In the genomic region with DNA sequence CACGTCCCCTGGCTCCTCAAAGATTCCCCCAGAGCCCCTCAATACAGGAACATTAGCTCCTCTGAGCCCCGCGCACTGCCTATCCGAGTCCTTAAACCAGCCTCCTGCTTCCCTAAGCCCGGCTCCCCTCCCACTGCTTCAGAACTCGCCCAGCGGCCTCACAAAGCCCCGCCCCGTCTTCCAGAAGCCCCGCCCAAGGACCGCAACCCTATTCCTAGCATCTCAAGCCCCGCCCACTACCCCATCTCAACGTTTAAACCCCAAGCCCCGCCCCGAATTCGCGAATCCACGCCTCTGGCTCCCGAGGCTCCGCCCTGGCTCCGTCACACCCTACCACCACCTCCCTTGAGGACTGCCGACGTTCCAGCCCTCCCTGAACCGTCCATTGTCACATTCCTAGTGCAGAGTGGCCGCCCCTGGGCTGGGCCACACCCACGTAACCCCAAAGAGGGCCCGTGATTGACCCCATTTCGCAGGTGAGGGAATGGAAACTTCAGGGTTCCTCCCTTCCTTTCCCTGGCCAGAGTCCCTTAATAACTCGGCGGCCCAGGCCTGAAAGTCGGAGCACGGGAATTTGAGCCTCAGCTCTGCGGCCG, we compare ENCODE assay signal across 8 cellular contexts. TPM values are rescaled to one million over a fixed set of nuclear protein-coding genes. Genes with fewer than 3 reads are reported as not detected.
DNase-seq lines count a peak whose midpoint lies in the region; ATAC-seq and TF ChIP-seq lines count a peak whose summit lies in the region.

No MANE protein-coding gene starts in this region.

- H3K36me3 ChIP-seq in kidney epithelial cell (ENCODE audit: control insufficient read depth, insufficient read depth, low read length), result no peaks in the 10 kb centered on the region

- H3K4me3 Mint-ChIP-seq in chondrocyte (ENCODE audit: unreplicated experiment), result peak overlapping the region; percentile 93

- peaks cover 40% of the 10 kb centered on the region for H3K4me1 Mint-ChIP-seq in chondrocyte (ENCODE audit: low read depth)

- H3K27me3 ChIP-seq in kidney epithelial cell (ENCODE audit: control insufficient read depth, insufficient read depth, low read length), result no peaks in the 10 kb centered on the region

- peak; percentile 84 for DNase-seq in AG09309 (ENCODE audit: low read depth)
- peak; percentile 89 for DNase-seq in NCI-H446 treated with DMSO at 0.1 percent for 48 hours (lab: John Stamatoyannopoulos, UW)
- DNase-seq in activated CD4-positive, alpha-beta T cell treated with anti-CD3 and anti-CD28 coated beads for 24 hours (ENCODE audit: low read depth in 2 of 2), result peak; percentile 97 to 99
- DNase-seq in chondrocyte (ENCODE audit: low spot score), result peak; percentile 99
- DNase-seq in kidney epithelial cell (ENCODE audit: low read depth), result peak; percentile 84
- peak; percentile 97 to 99 for DNase-seq in stimulated activated CD4-positive, alpha-beta T cell treated with anti-CD3 and anti-CD28 coated beads, Interleukin-15, amount 100 ng/mL, for 48 hours (ENCODE audit: low read depth in 2 of 2)

- H3K27ac Mint-ChIP-seq in chondrocyte (ENCODE audit: unreplicated experiment), result peak overlapping the region; percentile 99

- TF ChIP-seq CTCF in AG09309 (IDR thresholded peaks at IDR 0.05; ENCODE audit: control insufficient read depth, insufficient read depth, low read depth, low read length, missing control alignments) (no peak), chondrocyte (IDR thresholded peaks at IDR 0.05) (peak; percentile 18), kidney epithelial cell (IDR thresholded peaks at IDR 0.05; ENCODE audit: insufficient read depth, low read length, poor library complexity, severe bottlenecking) (no peak)

- H3K4me3 ChIP-seq in AG09309 (ENCODE audit: control insufficient read depth, low read depth, low read length) (peak overlapping the region; percentile 99), kidney epithelial cell (ENCODE audit: low read depth, low read length) (peak overlapping the region; percentile 63)

- no peaks in the 10 kb centered on the region for H3K27me3 Mint-ChIP-seq in chondrocyte (ENCODE audit: low read depth)

- peaks cover 3% of the 10 kb centered on the region for H3K36me3 Mint-ChIP-seq in chondrocyte (ENCODE audit: low read depth)

- H3K9me3 Mint-ChIP-seq in chondrocyte (ENCODE audit: low read depth), result no peaks in the 10 kb centered on the region

- ATAC-seq in GM19043 (IDR thresholded peaks at IDR 0.05; ENCODE audit: low read depth, unreplicated experiment), result peak; percentile 49
- ATAC-seq in HG03378 (IDR thresholded peaks at IDR 0.05; ENCODE audit: unreplicated experiment), result peak; percentile 37

RNA-seq across cellular contexts. Expression of a gene that starts 0.6 kb away (rescaled TPM):
- total RNA-seq in chondrocyte (266 to 336 TPM (median 325 TPM) in 3 replicates), kidney epithelial cell (164 TPM in 2 replicates)

Comparison
In these comparisons a context has a peak if more than half of its experiments do, and no peak if none do; other contexts are left out.
1. Peak in every context shown above with its lines: DNase-seq, ATAC-seq and H3K4me3 ChIP-seq.